ENCODE assay signal across 1 cellular context in genomic region chr2:226760412-226761194, GRCh38.
TF ChIP-seq lines count a peak whose summit lies in the region.

No MANE protein-coding gene starts in this region.

TF ChIP-seq in HepG2, 621 proteins besides CTCF, POLR2A, EP300 and RAD21 (continued from another document and continues in another):
- TF ChIP-seq FUBP1 (CRISPR knock-in tag; IDR thresholded peaks at IDR 0.05; ENCODE audit: borderline replicate concordance) = no peak
- TF ChIP-seq MED1 (CRISPR knock-in tag; IDR thresholded peaks at IDR 0.05) = peak; percentile 93
- no peak for TF ChIP-seq DNMT1 (CRISPR knock-in tag; IDR thresholded peaks at IDR 0.05)
- peak; percentile 17; the same call in 1 of the 2 replicates for TF ChIP-seq HHEX (CRISPR knock-in tag; IDR thresholded peaks at IDR 0.05)
- TF ChIP-seq BCL6 (CRISPR knock-in tag; IDR thresholded peaks at IDR 0.05) = peak; percentile 91
- 0 out of 2 replicates have a peak, but pooled peaks have one; percentile 49 for TF ChIP-seq BRD4 (CRISPR knock-in tag; IDR thresholded peaks at IDR 0.05)
- TF ChIP-seq CEBPB (IDR thresholded peaks at IDR 0.05; ENCODE audit: borderline replicate concordance, low read depth, low read length) = peak; percentile 98
- TF ChIP-seq PITX1 (CRISPR knock-in tag; IDR thresholded peaks at IDR 0.05) = peak; percentile 58; the same call in 1 of the 2 replicates
- 0 out of 2 replicates have a peak, but pooled peaks have one; percentile 36 for TF ChIP-seq ZNF160 (CRISPR knock-in tag; IDR thresholded peaks at IDR 0.05)
- 0 out of 2 replicates have a peak, but pooled peaks have one; percentile 34 for TF ChIP-seq ZNF564 (CRISPR knock-in tag; IDR thresholded peaks at IDR 0.05)
- TF ChIP-seq IRF2 (CRISPR knock-in tag; IDR thresholded peaks at IDR 0.05) = peak; percentile 93
- TF ChIP-seq MLX (CRISPR knock-in tag; IDR thresholded peaks at IDR 0.05) = peak; percentile 66; the same call in 1 of the 2 replicates
- peak; percentile 82; the same call in 1 of the 2 replicates for TF ChIP-seq SOX5 (CRISPR knock-in tag; IDR thresholded peaks at IDR 0.05; ENCODE audit: borderline replicate concordance)
- peak; percentile 78; the same call in 1 of the 2 replicates for TF ChIP-seq KDM3A (CRISPR knock-in tag; IDR thresholded peaks at IDR 0.05; ENCODE audit: low read depth)
- no peak for TF ChIP-seq ELK4 (CRISPR knock-in tag; IDR thresholded peaks at IDR 0.05; ENCODE audit: borderline replicate concordance)
- peak; percentile 97 for TF ChIP-seq NCOR1 (IDR thresholded peaks at IDR 0.05; ENCODE audit: borderline replicate concordance, low read length)
- TF ChIP-seq ZNF3 (CRISPR knock-in tag; IDR thresholded peaks at IDR 0.05) = peak; percentile 49; the same call in 1 of the 2 replicates
- no peak for TF ChIP-seq CREB1 (IDR thresholded peaks at IDR 0.05)
- TF ChIP-seq CREB1 (CRISPR knock-in tag; IDR thresholded peaks at IDR 0.05) = peak; percentile 74
- TF ChIP-seq TCF7L2 (IDR thresholded peaks at IDR 0.05; ENCODE audit: low read depth, low read length) = no peak
- TF ChIP-seq HDAC1 (CRISPR knock-in tag; IDR thresholded peaks at IDR 0.05) = peak; percentile 90
- 0 out of 2 replicates have a peak, but pooled peaks have one; percentile 43 for TF ChIP-seq ZNF784 (CRISPR knock-in tag; IDR thresholded peaks at IDR 0.05; ENCODE audit: borderline replicate concordance)
- 0 out of 2 replicates have a peak, but pooled peaks have one; percentile 52 for TF ChIP-seq ARID2 (CRISPR knock-in tag; IDR thresholded peaks at IDR 0.05; ENCODE audit: borderline replicate concordance)
- TF ChIP-seq SP2 (CRISPR knock-in tag; IDR thresholded peaks at IDR 0.05) = no peak
- TF ChIP-seq ZNF619 (CRISPR knock-in tag; IDR thresholded peaks at IDR 0.05) = no peak
- TF ChIP-seq ZNF670 (CRISPR knock-in tag; IDR thresholded peaks at IDR 0.05; ENCODE audit: borderline replicate concordance) = peak; percentile 67; the same call in 1 of the 2 replicates
- TF ChIP-seq PLSCR1 (CRISPR knock-in tag; IDR thresholded peaks at IDR 0.05; ENCODE audit: borderline replicate concordance) = no peak
- TF ChIP-seq ZNF12 (CRISPR knock-in tag; IDR thresholded peaks at IDR 0.05) = peak; percentile 84
- TF ChIP-seq SNAPC2 (CRISPR knock-in tag; IDR thresholded peaks at IDR 0.05) = peak; percentile 69; the same call in 1 of the 2 replicates
- peak; percentile 71; the same call in 1 of the 2 replicates for TF ChIP-seq FOXK1 (CRISPR knock-in tag; IDR thresholded peaks at IDR 0.05; ENCODE audit: borderline replicate concordance, low read depth)
- no peak for TF ChIP-seq ZNF251 (CRISPR knock-in tag; IDR thresholded peaks at IDR 0.05)
- 0 out of 2 replicates have a peak, but pooled peaks have one; percentile 31 for TF ChIP-seq SIX4 (CRISPR knock-in tag; IDR thresholded peaks at IDR 0.05)
- peak; percentile 97 for TF ChIP-seq ZFAT (CRISPR knock-in tag; conservative IDR thresholded peaks at IDR 0.05)
- TF ChIP-seq SUZ12 (IDR thresholded peaks at IDR 0.05; ENCODE audit: low read depth, low read length) = no peak
- TF ChIP-seq ZNF614 (CRISPR knock-in tag; IDR thresholded peaks at IDR 0.05; ENCODE audit: borderline replicate concordance) = peak; percentile 95
- peak; percentile 79; the same call in 1 of the 2 replicates for TF ChIP-seq MEIS2 (CRISPR knock-in tag; IDR thresholded peaks at IDR 0.05)
- TF ChIP-seq ZNF800 (CRISPR knock-in tag; IDR thresholded peaks at IDR 0.05) = 0 out of 2 replicates have a peak, but pooled peaks have one; percentile 42
- peak; percentile 56; the same call in 1 of the 2 replicates for TF ChIP-seq ZNF652 (CRISPR knock-in tag; IDR thresholded peaks at IDR 0.05; ENCODE audit: borderline replicate concordance, low read depth)
- TF ChIP-seq ZNF264 (CRISPR knock-in tag; IDR thresholded peaks at IDR 0.05) = peak; percentile 95; the same call in 1 of the 2 replicates
- peak; percentile 68 for TF ChIP-seq DMAP1 (CRISPR knock-in tag; IDR thresholded peaks at IDR 0.05)
- TF ChIP-seq RXRB (CRISPR knock-in tag; IDR thresholded peaks at IDR 0.05; ENCODE audit: borderline replicate concordance) = peak; percentile 87
- TF ChIP-seq ZNF746 (CRISPR knock-in tag; IDR thresholded peaks at IDR 0.05) = no peak
- TF ChIP-seq ZNF317 (CRISPR knock-in tag; IDR thresholded peaks at IDR 0.05) = peak; percentile 69; the same call in 1 of the 2 replicates
- peak; percentile 81 for TF ChIP-seq SOX13 (IDR thresholded peaks at IDR 0.05)
- TF ChIP-seq SOX13 (CRISPR knock-in tag; conservative IDR thresholded peaks at IDR 0.05 in 1 of 2, IDR thresholded peaks at IDR 0.05 in 1 of 2) = peak in 1 of 2 experiments; percentile 87; a peak in 2 of 4 replicates
- no peak for TF ChIP-seq ZNF879 (CRISPR knock-in tag; IDR thresholded peaks at IDR 0.05)
- TF ChIP-seq THYN1 (CRISPR knock-in tag; IDR thresholded peaks at IDR 0.05; ENCODE audit: borderline replicate concordance, low read depth) = 0 out of 2 replicates have a peak, but pooled peaks have one; percentile 76
- 0 out of 2 replicates have a peak, but pooled peaks have one; percentile 52 for TF ChIP-seq ZHX1 (CRISPR knock-in tag; IDR thresholded peaks at IDR 0.05; ENCODE audit: low read depth)
- TF ChIP-seq ZBTB34 (CRISPR knock-in tag; IDR thresholded peaks at IDR 0.05) = peak; percentile 89
- no peak for TF ChIP-seq ZSCAN30 (CRISPR knock-in tag; IDR thresholded peaks at IDR 0.05)
- TF ChIP-seq MEF2D (CRISPR knock-in tag; IDR thresholded peaks at IDR 0.05) = 0 out of 2 replicates have a peak, but pooled peaks have one; percentile 42
- peak; percentile 32; the same call in 1 of the 2 replicates for TF ChIP-seq ARID4A (CRISPR knock-in tag; IDR thresholded peaks at IDR 0.05; ENCODE audit: borderline replicate concordance)
- TF ChIP-seq FOXA1 (IDR thresholded peaks at IDR 0.05) = no peak
- peak; percentile 72; the same call in 1 of the 2 replicates for TF ChIP-seq FOXA1 (CRISPR knock-in tag; IDR thresholded peaks at IDR 0.05)
- peak; percentile 67; the same call in 1 of the 2 replicates for TF ChIP-seq PHF21A (CRISPR knock-in tag; IDR thresholded peaks at IDR 0.05)
